24 cellular contexts compared by ENCODE assay signal in genomic region chr1:85756864-85757263, GRCh38.
"Had no signal": no experiment of that assay in that cellular context is flagged by ENCODE, and none has a peak within 500 bp of the region (broad histone marks: within the 10 kb centered on the region; RNA-seq: fewer than 3 reads in every experiment).

No MANE protein-coding gene starts in this region.

- FAIRE-seq: astrocyte, colon, RCC 7860 had no signal

- ATAC-seq: activated naive CD4-positive, alpha-beta T cell treated with anti-CD3 and anti-CD28 coated beads, Interleukin-2, amount 50 U/mL, for 72 hours; activated naive CD8-positive, alpha-beta T cell treated with anti-CD3 and anti-CD28 coated beads, Interleukin-2, amount 50 U/mL, for 24 hours; activated T-cell treated with anti-CD3 and anti-CD28 coated beads, Interleukin-2, amount 50 U/mL, for 4 hours; PC-3 had no signal

- DNase-seq: activated B cell treated with CpG ODN at 0.5 μM for 24 hours; activated CD4-positive, alpha-beta memory T cell treated with anti-CD3 and anti-CD28 coated beads for 36 hours; activated CD4-positive, alpha-beta T cell treated with anti-CD3 and anti-CD28 coated beads, Interleukin-2, amount 10 ng/mL, durations not matched to agents 7 days and 5 days; activated CD8-positive, alpha-beta memory T cell treated with anti-CD3 and anti-CD28 coated beads for 24 hours; activated effector memory CD4-positive, alpha-beta T cell treated with anti-CD3 and anti-CD28 coated beads, Interleukin-2, amount 50 U/mL, for 16 hours; activated naive CD4-positive, alpha-beta T cell treated with Interleukin-2 at 50 U/mL for 16 hours; activated naive CD8-positive, alpha-beta T cell treated with anti-CD3 and anti-CD28 coated beads, Interleukin-2, amount 50 U/mL, for 24 hours; activated T-cell treated with anti-CD3 and anti-CD28 coated beads, Interleukin-2, amount 50 U/mL, for 4 hours; amniotic stem cell; cerebellar nuclear complex; NCI-H1048; NCI-H1694; NCI-H2029; NCI-H2107; NCI-H345; NCI-H510A treated with DMSO at 0.1 percent for 48 hours; NCI-H69; PC-3; SHP77 treated with DMSO at 0.1 percent for 48 hours; T-helper 9 cell had no signal
